10 cellular contexts compared by ENCODE assay signal in the genomic region with DNA sequence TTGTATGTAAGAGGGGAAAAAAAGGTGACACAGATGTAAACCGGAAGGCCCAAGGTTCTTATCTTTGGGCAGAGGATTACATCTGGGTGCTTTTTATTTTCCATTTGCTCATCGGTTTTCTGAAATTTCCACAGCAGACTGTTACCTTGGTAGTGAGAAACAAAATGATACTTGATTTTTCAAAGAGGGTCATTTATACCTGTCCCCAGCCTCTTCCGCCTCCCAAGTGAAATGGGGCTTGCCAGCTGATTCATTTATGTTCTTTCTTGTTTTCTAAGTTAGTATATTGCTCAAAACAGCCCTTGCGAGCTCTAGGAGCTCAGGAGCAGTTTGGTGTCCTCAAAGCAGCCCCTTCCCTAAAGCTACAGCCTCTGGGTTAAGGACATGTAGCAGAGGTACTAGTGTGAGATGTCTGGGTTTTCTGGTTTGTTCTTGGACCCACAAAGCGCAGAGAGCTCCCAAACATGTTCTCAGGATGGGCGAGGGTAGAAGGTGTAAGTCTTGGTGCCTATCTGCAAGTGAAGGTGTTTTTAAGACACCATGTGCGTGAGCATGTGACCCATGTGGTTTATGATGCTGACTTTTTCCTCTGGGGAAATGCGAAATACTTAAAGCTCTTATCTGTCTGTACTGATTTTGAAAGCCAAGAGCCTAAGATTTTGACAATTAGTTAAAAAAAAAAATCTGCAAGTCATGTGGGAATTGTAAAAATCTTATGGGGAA. TPM values are rescaled to one million over a fixed set of nuclear protein-coding genes. Genes with fewer than 3 reads are reported as not detected.
A peak's percentile ranks its signal among the peaks of the same experiment; 100 is the strongest.
DNase-seq lines count a peak whose midpoint lies in the region; ATAC-seq and TF ChIP-seq lines count a peak whose summit lies in the region.
"Had no signal": no experiment of that assay in that cellular context is flagged by ENCODE, and none has a peak within 500 bp of the region (broad histone marks: within the 10 kb centered on the region; RNA-seq: fewer than 3 reads in every experiment).

No MANE protein-coding gene starts in this region.

- no peaks in the 10 kb centered on the region for H3K9me3 ChIP-seq in thymus (ENCODE audit: control insufficient read depth)
- no peaks in the 10 kb centered on the region for H3K9me3 ChIP-seq in stomach
- H3K9me3 ChIP-seq: BLaER1 treated with 17β-estradiol and CSF1 and Interleukin-3, amounts not matched to agents 10 nM and 100 nM had no signal

- no peak for TF ChIP-seq EP300 in stomach (IDR thresholded peaks at IDR 0.05)

- no peaks in the 10 kb centered on the region for H3K9me3 Mint-ChIP-seq in activated naive CD4-positive, alpha-beta T cell treated with anti-CD3 and anti-CD28 coated beads, Interleukin-2, amount 50 U/mL, for 72 hours

- no peak for TF ChIP-seq POLR2A in stomach (IDR thresholded peaks at IDR 0.05)

- DNase-seq in activated naive CD4-positive, alpha-beta T cell treated with anti-CD3 and anti-CD28 coated beads, Interleukin-2, amount 50 U/mL, for 72 hours (ENCODE audit: low spot score in 2 of 2), result peak in 1 of 2 donors; percentile 37
- no peak for DNase-seq in activated naive CD4-positive, alpha-beta T cell (lab: John Stamatoyannopoulos, UW)
- DNase-seq in activated CD8-positive, alpha-beta memory T cell treated with anti-CD3 and anti-CD28 coated beads, Interleukin-2, amount 50 U/mL, for 48 hours, result peak; percentile 64
- DNase-seq in stomach (no peak), NOMO-1 treated with dmso at 0.1 percent for 144 hours (lab: John Stamatoyannopoulos, UW; ENCODE audit: unreplicated experiment) (no peak), iPS-NIHi7 (ENCODE audit: extremely low spot score) (no peak)
- DNase-seq: substantia nigra had no signal

- 42% methylated on average over 8 of the region's 8 CpGs for WGBS in thymus
- WGBS in stomach, 5 donors, result 71 to 78% (median 75%) methylated on average over 8 of the region's 8 CpGs

- H3K27ac ChIP-seq in thymus (ENCODE audit: low read depth) (peak overlapping the region; percentile 84), stomach (no peak overlapping the region)
- H3K27ac ChIP-seq: BLaER1 treated with 17β-estradiol and CSF1 and Interleukin-3, amounts not matched to agents 10 nM and 100 nM had no signal

- intact Hi-C loops in stomach (cut with DNase I; ENCODE audit: low total_unique reads), result no loop called here

- H3K36me3 ChIP-seq in thymus (ENCODE audit: control insufficient read depth, insufficient read depth), result no peaks in the 10 kb centered on the region
- H3K36me3 ChIP-seq in stomach, result peaks cover 0 to 5% (median 0%) of the 10 kb centered on the region in 4 donors

- H3K27me3 ChIP-seq in thymus (ENCODE audit: control insufficient read depth, insufficient read depth) (no peaks in the 10 kb centered on the region), stomach (no peaks in the 10 kb centered on the region)
- H3K27me3 ChIP-seq: BLaER1 treated with 17β-estradiol and CSF1 and Interleukin-3, amounts not matched to agents 10 nM and 100 nM had no signal

- H3K36me3 Mint-ChIP-seq in activated naive CD4-positive, alpha-beta T cell treated with anti-CD3 and anti-CD28 coated beads, Interleukin-2, amount 50 U/mL, for 72 hours, result no peaks in the 10 kb centered on the region

- peak; percentile 83 to 96 for ATAC-seq in activated naive CD4-positive, alpha-beta T cell treated with anti-CD3 and anti-CD28 coated beads, Interleukin-2, amount 50 U/mL, for 72 hours
- ATAC-seq in HG02852 (IDR thresholded peaks at IDR 0.05; ENCODE audit: unreplicated experiment), result peak; percentile 72

- H3K27ac Mint-ChIP-seq in activated naive CD4-positive, alpha-beta T cell treated with anti-CD3 and anti-CD28 coated beads, Interleukin-2, amount 50 U/mL, for 72 hours, result peak overlapping the region; percentile 80 to 89

- TF ChIP-seq CTCF in stomach (IDR thresholded peaks at IDR 0.05), result no peak

- H3K4me1 ChIP-seq in thymus (ENCODE audit: control insufficient read depth, insufficient read depth, low read length) (peaks cover 16% of the 10 kb centered on the region), stomach (peaks cover 0 to 25% (median 17%) of the 10 kb centered on the region in 4 donors)

- H3K4me3 ChIP-seq in thymus (ENCODE audit: low read length) (no peak overlapping the region), stomach (no peak overlapping the region)
- H3K4me3 ChIP-seq: BLaER1 treated with 17β-estradiol and CSF1 and Interleukin-3, amounts not matched to agents 10 nM and 100 nM had no signal

RNA-seq across cellular contexts. Expression of gene DAPK1, which starts 38.3 kb away (rescaled TPM):
- total RNA-seq in activated naive CD4-positive, alpha-beta T cell treated with anti-CD3 and anti-CD28 coated beads, Interleukin-2, amount 50 U/mL, for 72 hours, result 1 to 10 TPM; 1.6 to 2.3 TPM
- polyA plus RNA-seq in thymus (28.1 TPM), stomach (10 to 100 TPM in 1 of 3 donors, 1 to 10 TPM in 2; 9.0 to 11.5 (median 9.4) TPM)
- total RNA-seq in stomach, result 10 to 100 TPM; 40.3 to 88.7 (median 63.0) TPM

Comparison
In these comparisons a context has a peak if more than half of its experiments do, and no peak if none do; other contexts are left out.
1. RNA of gene DAPK1, which starts 38.3 kb away (total RNA-seq): 40.3 to 88.7 TPM in stomach; 1.6 to 2.3 TPM in activated naive CD4-positive, alpha-beta T cell treated with anti-CD3 and anti-CD28 coated beads, Interleukin-2, amount 50 U/mL, for 72 hours; every median in the first group is over 10 times any median in the second.